In genomic region chr3:122178711-122179110, GRCh38 we compare ENCODE assay signal across 8 cellular contexts. TPM values are rescaled to one million over a fixed set of nuclear protein-coding genes. Genes with fewer than 3 reads are reported as not detected.
"Had no signal": no experiment of that assay in that cellular context is flagged by ENCODE, and none has a peak within 500 bp of the region (broad histone marks: within the 10 kb centered on the region; RNA-seq: fewer than 3 reads in every experiment).

No MANE protein-coding gene starts in this region.

- FAIRE-seq: HepG2, HTR-8/SVneo, K562 had no signal

- H3K4me3 ChIP-seq: K562 had no signal

- DNase-seq: IMR-90 had no signal

- ATAC-seq: HepG2, K562 had no signal

- H3K27ac ChIP-seq: HL-60 had no signal

RNA-seq across cellular contexts. Expression of gene CASR, which starts 4.8 kb away (rescaled TPM):
- total RNA-seq: HepG2, HT-29, HT1080, IMR-90, K562 had no signal
- polyA plus RNA-seq: HepG2, IgD-negative memory B cell, IMR-90, K562 had no signal
